ENCODE assay signal across 11 cellular contexts in the genomic region with DNA sequence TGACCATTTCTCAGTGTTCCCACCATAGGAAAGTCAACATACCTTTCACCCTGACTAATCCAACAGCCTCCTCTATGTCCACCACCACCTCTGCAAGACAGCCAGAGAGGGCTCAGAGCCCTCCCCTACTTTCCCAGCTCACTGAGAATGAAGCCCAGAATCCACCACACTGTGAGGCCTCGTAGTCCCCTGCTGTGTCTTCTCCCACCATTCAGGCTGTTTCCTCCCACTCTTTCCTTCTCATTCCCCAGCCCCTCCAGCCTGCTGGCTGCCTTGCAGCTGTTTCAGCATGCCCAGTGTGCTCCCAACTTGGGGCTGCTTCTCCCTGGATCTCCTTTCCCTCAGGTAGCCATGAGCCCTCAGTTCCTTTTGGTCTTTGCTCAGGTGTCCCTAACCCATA. TPM values are rescaled to one million over a fixed set of nuclear protein-coding genes. Genes with fewer than 3 reads are reported as not detected.
A peak's percentile ranks its signal among the peaks of the same experiment; 100 is the strongest.
DNase-seq lines count a peak whose midpoint lies in the region; ATAC-seq, FAIRE-seq and TF ChIP-seq lines count a peak whose summit lies in the region.
"Had no signal": no experiment of that assay in that cellular context is flagged by ENCODE, and none has a peak within 500 bp of the region (broad histone marks: within the 10 kb centered on the region; RNA-seq: fewer than 3 reads in every experiment).

No MANE protein-coding gene starts in this region.

- peaks cover 44% of the 10 kb centered on the region for H3K79me2 ChIP-seq in DOHH2 (ENCODE audit: control insufficient read depth, low read length)

- H3K4me1 ChIP-seq in DOHH2 (ENCODE audit: control insufficient read depth, low read length) (peaks cover 91% of the 10 kb centered on the region), esophagus squamous epithelium (peaks cover 7 to 69% (median 15%) of the 10 kb centered on the region in 3 donors), pancreas (peaks cover 19 to 22% (median 21%) of the 10 kb centered on the region in 3 donors)

- no peaks in the 10 kb centered on the region for H3K9me2 ChIP-seq in DOHH2 (replicated peaks; ENCODE audit: control insufficient read depth, low read length)

- DNase-seq in RWPE1 (ENCODE audit: low spot score) (no peak), esophagus squamous epithelium (lab: John Stamatoyannopoulos, UW) (no peak), pancreas (peak in 1 of 6 donors; percentile 49), erythroblast (lab: John Stamatoyannopoulos, UW) (no peak), GM12891 (ENCODE audit: insufficient read length, low spot score) (no peak)
- DNase-seq: stimulated activated CD4-positive, alpha-beta T cell treated with anti-CD3 and anti-CD28 coated beads, Interleukin-12 subunit alpha, Interleukin-12 subunit beta, amount 100 ng/mL, for 4 hours had no signal

- H3K4me3 ChIP-seq in DOHH2 (ENCODE audit: low read length) (peak overlapping the region; percentile 21; the same call in 1 of the 2 replicates), esophagus squamous epithelium (no peak overlapping the region), pancreas (no peak overlapping the region)
- H3K4me3 ChIP-seq: coronary artery had no signal

- H3K9me3 ChIP-seq in DOHH2 (ENCODE audit: control insufficient read depth, insufficient read depth, low read length) (no peaks in the 10 kb centered on the region), esophagus squamous epithelium (no peaks in the 10 kb centered on the region), pancreas (no peaks in the 10 kb centered on the region)

- intact Hi-C loops in esophagus squamous epithelium (cut with DNase I), result no loop called here
- intact Hi-C loops in pancreas (cut with DNase I), result no loop called here

- ATAC-seq in pancreas (peak; percentile 19 to 33 (median 26)), HG03196 (IDR thresholded peaks at IDR 0.05; ENCODE audit: unreplicated experiment) (no peak)
- ATAC-seq: Panc1 had no signal

- peak overlapping the region; percentile 91 for H3K27ac ChIP-seq in DOHH2 (ENCODE audit: low read depth, low read length)
- peak overlapping the region; percentile 38; the same call in 1 of the 2 replicates for H3K27ac ChIP-seq in RWPE1
- H3K27ac ChIP-seq in esophagus squamous epithelium, result peak overlapping the region; percentile 66 to 91 (median 81)
- H3K27ac ChIP-seq in pancreas, result peak overlapping the region; percentile 62 to 84 (median 74)
- H3K27ac ChIP-seq: coronary artery had no signal

- CTCF ChIA-PET in RWPE1 (lab: Yijun Ruan, JAX), result interaction anchor here (0.7 kb wide), 1 partner anchor 227 kb away, joined by 4 read pairs; no protein-coding TSS in a partner anchor

- FAIRE-seq in pancreas (lab: Jason Lieb, UNC) (no peak), GM12891 (lab: Jason Lieb, UNC) (no peak)
- FAIRE-seq: islet of Langerhans had no signal

- POLR2A ChIA-PET in RWPE1 (lab: Yijun Ruan, JAX; ENCODE audit: low non-redundant PET), result no interaction called here

- H3K4me2 ChIP-seq in DOHH2 (ENCODE audit: low read length), result peak overlapping the region; percentile 41

- H3F3A ChIP-seq in DOHH2 (ENCODE audit: control insufficient read depth, insufficient read depth), result peaks cover 41% of the 10 kb centered on the region

- TF ChIP-seq POLR2A in esophagus squamous epithelium (IDR thresholded peaks at IDR 0.05), result no peak
- TF ChIP-seq POLR2A in erythroblast (IDR thresholded peaks at IDR 0.05; ENCODE audit: low read length), result no peak
- TF ChIP-seq POLR2A in GM12891 (IDR thresholded peaks at IDR 0.05; ENCODE audit: low read depth, low read length), result no peak

- H3K27me3 ChIP-seq in DOHH2 (ENCODE audit: control insufficient read depth, low read length) (no peaks in the 10 kb centered on the region), esophagus squamous epithelium (no peaks in the 10 kb centered on the region), pancreas (no peaks in the 10 kb centered on the region)

- no peak for TF ChIP-seq CTCF in DOHH2 (IDR thresholded peaks at IDR 0.05; ENCODE audit: low read depth, low read length, poor library complexity, severe bottlenecking)
- TF ChIP-seq CTCF in RWPE1 (conservative IDR thresholded peaks at IDR 0.05; ENCODE audit: low read depth), result no peak
- TF ChIP-seq CTCF in esophagus squamous epithelium (IDR thresholded peaks at IDR 0.05), result no peak
- no peak for TF ChIP-seq CTCF in pancreas (IDR thresholded peaks at IDR 0.05)

- H4K20me1 ChIP-seq in DOHH2 (ENCODE audit: control insufficient read depth, insufficient read depth, low read depth, low read length), result no peaks in the 10 kb centered on the region

- WGBS in esophagus squamous epithelium, 2 donors, result 50% methylated on average over 1 of the region's 1 CpG
- WGBS in pancreas, 2 donors, result 66 to 76% methylated on average over 1 of the region's 1 CpG

- H3K36me3 ChIP-seq in DOHH2 (ENCODE audit: control insufficient read depth, low read length), result peaks cover 32% of the 10 kb centered on the region
- H3K36me3 ChIP-seq in esophagus squamous epithelium, result peaks cover 0 to 31% (median 8%) of the 10 kb centered on the region in 3 donors
- peaks cover 0 to 16% (median 3%) of the 10 kb centered on the region in 3 donors for H3K36me3 ChIP-seq in pancreas

TF ChIP-seq in GM12891, 5 proteins besides CTCF, POLR2A, EP300 and RAD21:
- TF ChIP-seq POU2F2 (IDR thresholded peaks at IDR 0.05; ENCODE audit: low read depth, low read length), result no peak
- no peak for TF ChIP-seq TAF1 (IDR thresholded peaks at IDR 0.05; ENCODE audit: low read depth, low read length)
- no peak for TF ChIP-seq PAX5 (IDR thresholded peaks at IDR 0.05; ENCODE audit: insufficient read depth, low read length, severe bottlenecking)
- TF ChIP-seq SPI1 (IDR thresholded peaks at IDR 0.05; ENCODE audit: low read depth, low read length), result no peak
- TF ChIP-seq POLR2AphosphoS5 (IDR thresholded peaks at IDR 0.05; ENCODE audit: low read depth, low read length), result no peak

RNA-seq across cellular contexts. Expression of a gene that starts 27.0 kb away (rescaled TPM):
- total RNA-seq in esophagus squamous epithelium (10 to 100 TPM; 36.7 to 51.4 (median 46.8) TPM), pancreas (10 to 100 TPM; 57.1 to 94.0 (median 66.7) TPM)
- polyA plus RNA-seq in pancreas, result 100 to 1,000 TPM; 191 to 215 TPM
- polyA plus RNA-seq in GM12891 (2012; ENCODE audit: low read depth, missing spikeins), result 48.9 TPM

RNA-seq across cellular contexts. Expression of a gene that starts 51.1 kb away (rescaled TPM):
- total RNA-seq in esophagus squamous epithelium (10 to 100 TPM; 32.0 to 98.1 (median 77.8) TPM), pancreas (10 to 100 TPM; 18.9 to 35.7 (median 25.1) TPM)
- polyA plus RNA-seq in pancreas, result 10 to 100 TPM; 23.6 to 31.5 TPM
- 108 TPM for polyA plus RNA-seq in GM12891 (2012; ENCODE audit: low read depth, missing spikeins)

Comparison
In these comparisons a context has a peak if more than half of its experiments do, and no peak if none do; other contexts are left out.
1. H3K27ac ChIP-seq: peak in every context shown above with its lines; median percentile 91 in DOHH2; 81 in esophagus squamous epithelium; 74 in pancreas; 38 in RWPE1.